In the genomic region with DNA sequence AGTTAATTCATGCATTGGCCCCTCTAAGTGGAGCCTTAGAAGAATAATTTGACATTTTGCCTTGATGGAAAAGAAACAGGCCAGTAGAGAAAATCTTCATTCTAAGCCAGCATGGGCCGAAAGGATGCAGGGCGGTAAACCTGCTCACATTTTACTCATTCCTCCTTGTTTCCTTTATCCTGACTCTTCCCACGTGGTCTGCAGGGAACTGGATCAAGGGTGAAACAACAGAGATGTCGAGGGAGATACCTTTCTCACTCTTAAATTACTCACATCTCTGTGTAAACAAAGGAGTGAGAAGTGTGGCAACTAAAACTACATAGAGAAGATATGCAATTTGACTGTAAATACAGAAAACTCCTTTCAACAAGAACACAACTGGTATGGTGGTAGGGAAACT, we compare ENCODE assay signal across 8 cellular contexts.
DNase-seq lines count a peak whose midpoint lies in the region; FAIRE-seq and TF ChIP-seq lines count a peak whose summit lies in the region.
"Not testable (repeated sequence)": the region's sequence is repeated elsewhere in the genome, so short reads cannot be mapped to it uniquely, and the experiment has no call there.

No MANE protein-coding gene starts in this region.

- not testable (repeated sequence) for TF ChIP-seq POLR2A in H54 (IDR thresholded peaks at IDR 0.05; ENCODE audit: low read depth, low read length)

- not testable (repeated sequence) for H3K36me3 ChIP-seq in smooth muscle cell (ENCODE audit: low read depth)

- not testable (repeated sequence) for H3K4me1 ChIP-seq in smooth muscle cell (ENCODE audit: low read depth)

- FAIRE-seq in H54 (lab: Jason Lieb, UNC), result peak; percentile 64

- not testable (repeated sequence) for H3K79me2 ChIP-seq in smooth muscle cell (ENCODE audit: low read depth)

- H4K20me1 ChIP-seq in smooth muscle cell (ENCODE audit: low read depth), result not testable (repeated sequence)

- peak; percentile 7 for DNase-seq in DMS53 treated with DMSO at 0.1 percent for 48 hours (lab: John Stamatoyannopoulos, UW; ENCODE audit: unreplicated experiment)
- DNase-seq in H54 (ENCODE audit: insufficient read length, low spot score); smooth muscle cell (lab: John Stamatoyannopoulos, UW; ENCODE audit: unreplicated experiment): not testable (repeated sequence)
- peak; percentile 13 for DNase-seq in NCI-H226
- peak; percentile 37 for DNase-seq in SK-N-DZ (ENCODE audit: low spot score)
- peak; percentile 44 for DNase-seq in choroid plexus epithelial cell (ENCODE audit: low read depth)
- DNase-seq in fibroblast of the aortic adventitia (ENCODE audit: low read depth), result peak; percentile 0
- DNase-seq in islet precursor cell, result peak; percentile 85

- not testable (repeated sequence) for H3K27ac ChIP-seq in smooth muscle cell (ENCODE audit: low read depth)

- 27% methylated on average over 4 of the region's 4 CpGs for WGBS in smooth muscle cell (ENCODE audit: low lambda C conversion rate)

- not testable (repeated sequence) for H3K4me2 ChIP-seq in smooth muscle cell

- not testable (repeated sequence) for TF ChIP-seq CTCF in choroid plexus epithelial cell (conservative IDR thresholded peaks at IDR 0.05; ENCODE audit: low read depth, low read length); fibroblast of the aortic adventitia (IDR thresholded peaks at IDR 0.05; ENCODE audit: insufficient read depth, low read length); smooth muscle cell (IDR thresholded peaks at IDR 0.05; ENCODE audit: borderline replicate concordance, insufficient read depth, poor library complexity, severe bottlenecking)

- H3K4me3 ChIP-seq in choroid plexus epithelial cell (ENCODE audit: low read depth, low read length); fibroblast of the aortic adventitia (ENCODE audit: low read depth, low read length); smooth muscle cell: not testable (repeated sequence)

- not testable (repeated sequence) for H3F3A ChIP-seq in smooth muscle cell (ENCODE audit: low read depth)

- not testable (repeated sequence) for H3K27me3 ChIP-seq in smooth muscle cell (ENCODE audit: low read depth)

- H3K9ac ChIP-seq in smooth muscle cell (ENCODE audit: low read depth), result not testable (repeated sequence)

- H3K9me3 ChIP-seq in smooth muscle cell (replicated peaks; ENCODE audit: low read depth), result not testable (repeated sequence)

- peak overlapping the region; percentile 58 for H2AFZ ChIP-seq in smooth muscle cell (ENCODE audit: low read depth)
